In the genomic region with DNA sequence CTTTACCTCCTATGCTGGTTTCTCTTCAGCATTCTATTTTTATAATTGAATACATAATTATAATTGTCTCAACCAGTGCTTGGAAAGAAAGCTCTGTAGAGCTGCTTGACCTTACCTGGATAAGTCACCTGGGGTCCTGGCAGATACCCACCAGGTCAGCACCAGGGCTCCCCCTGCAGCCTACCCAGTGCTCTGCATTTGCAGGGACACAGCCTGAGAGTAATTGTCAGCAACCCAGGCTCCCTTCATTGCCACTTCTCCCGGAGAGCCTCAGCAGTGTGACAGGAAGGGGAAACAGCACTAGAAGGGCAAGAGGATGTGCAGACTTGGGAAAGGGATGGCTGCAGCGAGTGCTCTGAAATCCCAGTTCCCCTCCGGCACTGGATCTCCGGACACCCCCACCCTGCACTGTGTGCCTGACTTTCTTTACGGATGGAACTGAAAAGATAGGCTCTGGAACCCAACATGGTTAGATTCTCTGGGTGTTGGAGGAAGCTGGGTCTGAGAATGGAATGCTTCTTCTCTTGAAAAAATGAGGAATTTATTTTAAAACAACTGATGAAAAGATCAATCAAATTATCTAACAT, we compare ENCODE assay signal across 9 cellular contexts. TPM values are rescaled to one million over a fixed set of nuclear protein-coding genes. Genes with fewer than 3 reads are reported as not detected.
DNase-seq lines count a peak whose midpoint lies in the region; ATAC-seq, FAIRE-seq and TF ChIP-seq lines count a peak whose summit lies in the region.
"Had no signal": no experiment of that assay in that cellular context is flagged by ENCODE, and none has a peak within 500 bp of the region (broad histone marks: within the 10 kb centered on the region; RNA-seq: fewer than 3 reads in every experiment).

No MANE protein-coding gene starts in this region.

- DNase-seq in D721Med (ENCODE audit: insufficient read length, low spot score): no peak
- no peak for DNase-seq in LNCaP clone FGC (ENCODE audit: low read depth)
- DNase-seq in activated T-cell treated with anti-CD3 and anti-CD28 coated beads, Interleukin-2, amount 50 U/mL, for 1 hour: peak; percentile 45
- peak; percentile 32 for DNase-seq in left kidney (ENCODE audit: low read depth, low spot score)
- no peak for DNase-seq in posterior vena cava (ENCODE audit: low spot score)
- DNase-seq in occipital lobe (lab: John Stamatoyannopoulos, UW): no peak

- FAIRE-seq in D721Med (lab: Jason Lieb, UNC): no peak

- H3K4me3 ChIP-seq in LNCaP clone FGC (ENCODE audit: low read depth, low read length): no peak overlapping the region

- ATAC-seq in GM19351 (IDR thresholded peaks at IDR 0.05; ENCODE audit: unreplicated experiment) (peak; percentile 86), GM19324 (IDR thresholded peaks at IDR 0.05; ENCODE audit: low FRiP score, unreplicated experiment) (no peak)

- peak; percentile 45 for TF ChIP-seq CTCF in D721Med (IDR thresholded peaks at IDR 0.05; ENCODE audit: insufficient read depth, missing control alignments)
- TF ChIP-seq CTCF in LNCaP clone FGC (IDR thresholded peaks at IDR 0.05; ENCODE audit: control insufficient read depth, extremely low read depth, insufficient read depth): peak; percentile 64

- intact Hi-C loops in posterior vena cava (cut with DNase I): no loop called here

RNA-seq across cellular contexts. Expression of a gene that starts 11.4 kb away (rescaled TPM):
- total RNA-seq in posterior vena cava (not detected), occipital lobe (not detected)
- total RNA-seq: urinary bladder had no signal

RNA-seq across cellular contexts. Expression of a gene that starts 22.6 kb away (rescaled TPM):
- 100 to 1,000 TPM; 131 to 135 TPM for total RNA-seq in posterior vena cava
- total RNA-seq in occipital lobe: 65.8 TPM

RNA-seq across cellular contexts. Expression of a gene that starts 35.8 kb away (rescaled TPM):
- total RNA-seq in posterior vena cava (under 1 TPM; 0.33 to 0.46 TPM), occipital lobe (0.78 TPM)

RNA-seq across cellular contexts. Expression of a gene that starts 41.1 kb away (rescaled TPM):
- total RNA-seq in posterior vena cava: 10 to 100 TPM; 90.2 to 93.3 TPM
- 94.8 TPM for total RNA-seq in occipital lobe

RNA-seq across cellular contexts. Expression of a gene that starts 44.0 kb away (rescaled TPM):
- total RNA-seq in posterior vena cava (10 to 100 TPM in 1 of 2 donors, 1 to 10 TPM in 1; 9.6 to 11.0 TPM), occipital lobe (12.6 TPM)

Comparison
In these comparisons a context has a peak if more than half of its experiments do, and no peak if none do; other contexts are left out.
1. DNase-seq: peak in activated T-cell treated with anti-CD3 and anti-CD28 coated beads, Interleukin-2, amount 50 U/mL, for 1 hour (single experiment) and left kidney (single experiment); none in D721Med (single experiment), LNCaP clone FGC (single experiment), posterior vena cava (single experiment) and occipital lobe (single experiment).